9 cellular contexts compared by ENCODE assay signal in genomic region chr5:134438641-134439621, GRCh38. TPM values are rescaled to one million over a fixed set of nuclear protein-coding genes. Genes with fewer than 3 reads are reported as not detected.
DNase-seq lines count a peak whose midpoint lies in the region; ATAC-seq and TF ChIP-seq lines count a peak whose summit lies in the region.
"Had no signal": no experiment of that assay in that cellular context is flagged by ENCODE, and none has a peak within 500 bp of the region (broad histone marks: within the 10 kb centered on the region; RNA-seq: fewer than 3 reads in every experiment).

No MANE protein-coding gene starts in this region.

- no peak overlapping the region for H3K4me3 Mint-ChIP-seq in chondrocyte (ENCODE audit: unreplicated experiment)
- H3K4me3 Mint-ChIP-seq: activated B cell treated with CpG ODN at 0.5 μM for 24 hours had no signal

- no peaks in the 10 kb centered on the region for H3K36me3 ChIP-seq in ACC112 (ENCODE audit: insufficient read depth, low read length)
- no peaks in the 10 kb centered on the region for H3K36me3 ChIP-seq in urinary bladder (ENCODE audit: insufficient read depth)

- DNase-seq in NCI-H1105 (lab: John Stamatoyannopoulos, UW) = peak; percentile 71
- no peak for DNase-seq in chondrocyte (ENCODE audit: low spot score)
- DNase-seq in lower leg skin (ENCODE audit: low spot score in 2 of 2) = peak; percentile 90 to 95
- DNase-seq in GM19238 (ENCODE audit: insufficient read length, low spot score) = no peak
- no peak for DNase-seq in putamen (ENCODE audit: low spot score)
- DNase-seq: activated B cell treated with CpG ODN at 0.5 μM for 24 hours had no signal

- H2AFZ ChIP-seq in ACC112 (ENCODE audit: low read length, unreplicated experiment) = no peak overlapping the region

- H3K27ac ChIP-seq in ACC112 (ENCODE audit: low read depth, low read length) (peak overlapping the region; percentile 91), urinary bladder (ENCODE audit: low read depth) (peak overlapping the region; percentile 80)

- no peaks in the 10 kb centered on the region for H3K79me2 ChIP-seq in ACC112 (ENCODE audit: control insufficient read depth, insufficient read depth, low read length, unreplicated experiment)

- peaks cover 40% of the 10 kb centered on the region for H3K4me1 ChIP-seq in ACC112 (ENCODE audit: control insufficient read depth, insufficient read depth, low read length, unreplicated experiment)
- no peaks in the 10 kb centered on the region for H3K4me1 ChIP-seq in urinary bladder (ENCODE audit: insufficient read depth)

- peak overlapping the region; percentile 81 for H3K27ac Mint-ChIP-seq in chondrocyte (ENCODE audit: unreplicated experiment)
- H3K27ac Mint-ChIP-seq: activated B cell treated with CpG ODN at 0.5 μM for 24 hours had no signal

- H3K27me3 ChIP-seq in ACC112 (ENCODE audit: insufficient read depth, low read length) = no peaks in the 10 kb centered on the region

- H3K36me3 Mint-ChIP-seq in chondrocyte (ENCODE audit: low read depth) = no peaks in the 10 kb centered on the region

- peak overlapping the region; percentile 40; the same call in 1 of the 2 replicates for H3K4me3 ChIP-seq in ACC112 (ENCODE audit: low read depth, low read length)
- H3K4me3 ChIP-seq in lower leg skin (ENCODE audit: low read depth, poor library complexity, severe bottlenecking) = no peak overlapping the region
- H3K4me3 ChIP-seq in urinary bladder (ENCODE audit: low read depth, low read length) = peak overlapping the region; percentile 7

- H3K27me3 Mint-ChIP-seq in chondrocyte (ENCODE audit: low read depth) = no peaks in the 10 kb centered on the region
- H3K27me3 Mint-ChIP-seq: activated B cell treated with CpG ODN at 0.5 μM for 24 hours had no signal

- H3K4me1 Mint-ChIP-seq in chondrocyte (ENCODE audit: low read depth) = peaks cover 32% of the 10 kb centered on the region

- 48 to 52% methylated on average over 15 of the region's 15 CpGs for WGBS in lower leg skin, 2 donors
- WGBS in urinary bladder = 50% methylated on average over 15 of the region's 15 CpGs

- TF ChIP-seq CTCF in chondrocyte (IDR thresholded peaks at IDR 0.05) (no peak), lower leg skin (IDR thresholded peaks at IDR 0.05) (no peak)

- no peak for TF ChIP-seq POLR2A in lower leg skin (IDR thresholded peaks at IDR 0.05)

- no peaks in the 10 kb centered on the region for H3K9me3 Mint-ChIP-seq in chondrocyte (ENCODE audit: low read depth)
- H3K9me3 Mint-ChIP-seq: activated B cell treated with CpG ODN at 0.5 μM for 24 hours had no signal

- no peak for ATAC-seq in HG02840 (IDR thresholded peaks at IDR 0.05; ENCODE audit: low FRiP score, unreplicated experiment)

- intact Hi-C loops in lower leg skin (cut with DNase I; ENCODE audit: low total_unique reads) = no loop called here

RNA-seq across cellular contexts. Expression of gene CDKN2AIPNL, which starts 27.2 kb away (rescaled TPM):
- total RNA-seq in chondrocyte = 14.8 to 18.9 TPM (median 15.2 TPM) in 3 replicates
- total RNA-seq in lower leg skin = 10 to 100 TPM; 12.3 to 18.9 (median 15.1) TPM
- 24.5 TPM for total RNA-seq in urinary bladder
- polyA plus RNA-seq in urinary bladder = 24.1 TPM

Comparison
In these comparisons a context has a peak if more than half of its experiments do, and no peak if none do; other contexts are left out.
1. DNase-seq: peak in NCI-H1105 (single experiment) and lower leg skin (2 of 2); none in chondrocyte (single experiment), GM19238 (single experiment) and putamen (single experiment).